In genomic region chr12:89212339-89212771, GRCh38 we compare ENCODE assay signal across 11 cellular contexts.
DNase-seq lines count a peak whose midpoint lies in the region; ATAC-seq lines count a peak whose summit lies in the region.
"Had no signal": no experiment of that assay in that cellular context is flagged by ENCODE, and none has a peak within 500 bp of the region (broad histone marks: within the 10 kb centered on the region; RNA-seq: fewer than 3 reads in every experiment).

No MANE protein-coding gene starts in this region.

- no peak overlapping the region for H3K4me3 ChIP-seq in skeletal muscle cell (ENCODE audit: low read depth, low read length)

- no peak for ATAC-seq in GM21423 (IDR thresholded peaks at IDR 0.05; ENCODE audit: unreplicated experiment)
- ATAC-seq: naive thymus-derived CD4-positive, alpha-beta T cell had no signal

- DNase-seq in DMS53 (lab: John Stamatoyannopoulos, UW), result peak; percentile 15
- no peak for DNase-seq in DMS53 treated with DMSO at 0.1 percent for 48 hours (lab: John Stamatoyannopoulos, UW; ENCODE audit: unreplicated experiment)
- DNase-seq in brain pericyte (ENCODE audit: low read depth, low spot score), result peak; percentile 6
- peak; percentile 78 for DNase-seq in iris pigment epithelial cell (ENCODE audit: low read depth)
- DNase-seq in skeletal muscle cell (ENCODE audit: low read depth), result peak; percentile 95
- no peak for DNase-seq in NCI-H446 treated with DMSO at 0.1 percent for 48 hours (lab: John Stamatoyannopoulos, UW)
- no peak for DNase-seq in anterior cingulate cortex (lab: John Stamatoyannopoulos, UW)
- DNase-seq: effector memory CD4-positive, alpha-beta T cell; MV-4-11; naive thymus-derived CD4-positive, alpha-beta T cell had no signal

Comparison
In these comparisons a context has a peak if more than half of its experiments do, and no peak if none do; other contexts are left out.
1. DNase-seq: peak in DMS53 (single experiment), brain pericyte (single experiment), iris pigment epithelial cell (single experiment) and skeletal muscle cell (single experiment); none in DMS53 treated with DMSO at 0.1 percent for 48 hours (single experiment), NCI-H446 treated with DMSO at 0.1 percent for 48 hours (single experiment) and anterior cingulate cortex (0 of 58).